In the genomic region with DNA sequence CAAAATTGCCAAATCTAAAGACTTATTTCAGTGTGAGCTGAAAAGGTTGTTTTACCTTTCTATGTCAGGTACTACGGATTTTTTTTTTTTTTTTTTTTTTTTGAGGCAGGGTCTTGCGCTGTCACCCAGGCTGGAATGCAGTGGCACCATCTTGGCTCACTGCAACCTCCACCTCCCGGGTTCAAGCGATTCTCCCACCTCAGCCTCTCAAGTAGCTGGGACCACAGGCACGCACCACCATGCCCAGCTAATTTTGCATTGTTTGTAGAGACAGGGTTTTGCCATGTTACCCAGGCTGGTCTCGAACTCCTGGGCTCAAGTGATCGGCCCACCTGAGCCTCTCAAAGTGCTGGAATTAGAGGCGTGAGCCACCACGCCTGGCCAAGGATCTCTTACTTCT, we compare ENCODE assay signal across 8 cellular contexts. TPM values are rescaled to one million over a fixed set of nuclear protein-coding genes. Genes with fewer than 3 reads are reported as not detected.
DNase-seq lines count a peak whose midpoint lies in the region; ATAC-seq, FAIRE-seq and TF ChIP-seq lines count a peak whose summit lies in the region.
"Not testable (repeated sequence)": the region's sequence is repeated elsewhere in the genome, so short reads cannot be mapped to it uniquely, and the experiment has no call there.

No MANE protein-coding gene starts in this region.

- peak overlapping the region; percentile 97 for H3K4me3 Mint-ChIP-seq in activated CD4-positive, alpha-beta T cell treated with anti-CD3 and anti-CD28 coated beads, Interleukin-2, amount 10 ng/mL, durations not matched to agents 24 days and 14 days
- H3K4me3 Mint-ChIP-seq in osteocyte (ENCODE audit: unreplicated experiment) = peak overlapping the region; percentile 99

- H3K9me3 ChIP-seq in A673 (ENCODE audit: low read depth, low read length, poor library complexity, severe bottlenecking); MG63; adipocyte (ENCODE audit: control insufficient read depth, low read length); endothelial cell of umbilical vein (replicated peaks; ENCODE audit: control insufficient read depth, insufficient read depth, low read length); HepG2 (ENCODE audit: low read length): not testable (repeated sequence)

- POLR2A ChIA-PET in A673 (lab: Charles Lee; ENCODE audit: low non-redundant PET); endothelial cell of umbilical vein (lab: Charles Lee): not testable (repeated sequence)
- POLR2A ChIA-PET in HepG2 (lab: Yijun Ruan, JAX) = interaction anchor here (0.9 to 3.2 kb wide), 2 partner anchors 15 to 17 kb away, joined by 3 to 28 read pairs; partner anchors contain the start of gene FBXO5

- H3K4me1 ChIP-seq in A673 (ENCODE audit: insufficient read depth, low read length, poor library complexity, severe bottlenecking) = peaks cover 14% of the 10 kb centered on the region
- peaks cover 26% of the 10 kb centered on the region for H3K4me1 ChIP-seq in adipocyte (ENCODE audit: control insufficient read depth, insufficient read depth, low read length)
- H3K4me1 ChIP-seq in endothelial cell of umbilical vein (ENCODE audit: control insufficient read depth, extremely low read depth, insufficient read depth, low read length) = peaks cover 22% of the 10 kb centered on the region
- H3K4me1 ChIP-seq in HepG2 (ENCODE audit: insufficient read depth, low read length) = peaks cover 33% of the 10 kb centered on the region

- H3K79me2 ChIP-seq in endothelial cell of umbilical vein (ENCODE audit: control insufficient read depth, insufficient read depth, low read length) (peaks cover 58% of the 10 kb centered on the region), HepG2 (ENCODE audit: insufficient read depth, low read length) (peaks cover 58% of the 10 kb centered on the region)

- peaks cover 44% of the 10 kb centered on the region for H3K36me3 Mint-ChIP-seq in activated CD4-positive, alpha-beta T cell treated with anti-CD3 and anti-CD28 coated beads, Interleukin-2, amount 10 ng/mL, durations not matched to agents 24 days and 14 days (ENCODE audit: low read depth)
- H3K36me3 Mint-ChIP-seq in osteocyte (ENCODE audit: unreplicated experiment) = peaks cover 18% of the 10 kb centered on the region

- H3K9ac ChIP-seq in adipocyte (ENCODE audit: low read length); endothelial cell of umbilical vein (replicated peaks; ENCODE audit: extremely low read depth, insufficient read depth, low read length): not testable (repeated sequence)
- H3K9ac ChIP-seq in HepG2 (ENCODE audit: insufficient read depth, low read depth, low read length) = peak overlapping the region; percentile 93; the same call in 1 of the 2 replicates

- dilution Hi-C loops in endothelial cell of umbilical vein (cut with MboI; ENCODE audit: extremely low pct_ligation_motif_present, low sequenced_read_pairs) = not testable (repeated sequence)

- FAIRE-seq in endothelial cell of umbilical vein (lab: Jason Lieb, UNC); HepG2 (lab: Jason Lieb, UNC): not testable (repeated sequence)

- H3K27me3 Mint-ChIP-seq in activated CD4-positive, alpha-beta T cell treated with anti-CD3 and anti-CD28 coated beads, Interleukin-2, amount 10 ng/mL, durations not matched to agents 24 days and 14 days; osteocyte (ENCODE audit: unreplicated experiment): not testable (repeated sequence)

- TF ChIP-seq RAD21 in HepG2 (CRISPR knock-in tag; IDR thresholded peaks at IDR 0.05) = not testable (repeated sequence)

- peaks cover 35% of the 10 kb centered on the region for H3K4me1 Mint-ChIP-seq in activated CD4-positive, alpha-beta T cell treated with anti-CD3 and anti-CD28 coated beads, Interleukin-2, amount 10 ng/mL, durations not matched to agents 24 days and 14 days
- peaks cover 37% of the 10 kb centered on the region for H3K4me1 Mint-ChIP-seq in osteocyte (ENCODE audit: unreplicated experiment)

- H3K9me1 ChIP-seq in endothelial cell of umbilical vein (replicated peaks; ENCODE audit: control insufficient read depth, extremely low read depth, insufficient read depth, low read length) = not testable (repeated sequence)

- H3K4me3 ChIP-seq in A673 (ENCODE audit: low read depth, low read length, poor library complexity, severe bottlenecking) (peak overlapping the region; percentile 84), GM12864 (ENCODE audit: low read depth, low read length) (peak overlapping the region; percentile 98; the same call in 1 of the 2 replicates), MG63 (peak overlapping the region; percentile 87), adipocyte (ENCODE audit: low read length) (peak overlapping the region; percentile 97), endothelial cell of umbilical vein (replicated peaks in 1 of 3; ENCODE audit: insufficient read depth in 1 of 3, low read depth in 1 of 3, low read length in 3 of 3) (peak overlapping the region in 1 of 3 experiments; percentile 18), HepG2 (replicated peaks in 1 of 3; ENCODE audit: insufficient read depth in 1 of 3, low read depth in 2 of 3, low read length in 3 of 3) (peak overlapping the region; percentile 69 to 93 (median 92))

- not testable (repeated sequence) for TF ChIP-seq POLR2A in endothelial cell of umbilical vein (IDR thresholded peaks at IDR 0.05; ENCODE audit: low read depth, low read length); HepG2 (IDR thresholded peaks at IDR 0.05; ENCODE audit: insufficient read depth in 1 of 2, low read depth in 2 of 2, low read length in 2 of 2)

- H3K9me3 Mint-ChIP-seq in activated CD4-positive, alpha-beta T cell treated with anti-CD3 and anti-CD28 coated beads, Interleukin-2, amount 10 ng/mL, durations not matched to agents 24 days and 14 days; osteocyte (ENCODE audit: unreplicated experiment): not testable (repeated sequence)

- not testable (repeated sequence) for H4K20me1 ChIP-seq in endothelial cell of umbilical vein (replicated peaks; ENCODE audit: control insufficient read depth, extremely low read depth, insufficient read depth, low read length)
- H4K20me1 ChIP-seq in HepG2 (ENCODE audit: insufficient read depth, low read length) = peaks cover 20% of the 10 kb centered on the region

- H3K36me3 ChIP-seq in A673 (ENCODE audit: insufficient read depth, low read length, poor library complexity, severe bottlenecking) (peaks cover 23% of the 10 kb centered on the region), MG63 (peaks cover 38% of the 10 kb centered on the region), adipocyte (ENCODE audit: control insufficient read depth, insufficient read depth, low read length, severe bottlenecking) (peaks cover 23% of the 10 kb centered on the region), HepG2 (replicated peaks in 1 of 2; ENCODE audit: control insufficient read depth in 1 of 2, insufficient read depth in 2 of 2, low read length in 2 of 2) (peaks cover 6 to 20% of the 10 kb centered on the region in 2 experiments)
- H3K36me3 ChIP-seq in endothelial cell of umbilical vein (ENCODE audit: control insufficient read depth in 2 of 2, extremely low read depth in 1 of 2, insufficient read depth in 2 of 2, low read length in 2 of 2) = not testable (repeated sequence)

- WGBS in HepG2 (ENCODE audit: low lambda C conversion rate) = 94% methylated on average over 9 of the region's 9 CpGs

- not testable (repeated sequence) for H3K27me3 ChIP-seq in A673 (replicated peaks; ENCODE audit: insufficient read depth, low read depth, low read length, poor library complexity); MG63; adipocyte (replicated peaks; ENCODE audit: control insufficient read depth, insufficient read depth, low read length); endothelial cell of umbilical vein (ENCODE audit: control insufficient read depth in 2 of 2, insufficient read depth in 2 of 2, low read length in 2 of 2); HepG2 (ENCODE audit: control insufficient read depth in 1 of 2, insufficient read depth in 2 of 2, low read length in 2 of 2)

- intact Hi-C loops in A673 (cut with micrococcal nuclease; ENCODE audit: unreplicated experiment); HepG2 (cut with micrococcal nuclease; ENCODE audit: unreplicated experiment): not testable (repeated sequence)
- intact Hi-C loops in activated CD4-positive, alpha-beta T cell treated with anti-CD3 and anti-CD28 coated beads, Interleukin-2, amount 10 ng/mL, durations not matched to agents 24 days and 14 days (cut with micrococcal nuclease) = loop anchor here (10.0 kb wide), 1 partner anchor 696 kb away; no protein-coding TSS in a partner anchor
- intact Hi-C loops in endothelial cell of umbilical vein (cut with micrococcal nuclease) = loop anchor here (10.0 kb wide), 1 partner anchor 696 kb away; no protein-coding TSS in a partner anchor

- not testable (repeated sequence) for H3K27ac Mint-ChIP-seq in activated CD4-positive, alpha-beta T cell treated with anti-CD3 and anti-CD28 coated beads, Interleukin-2, amount 10 ng/mL, durations not matched to agents 24 days and 14 days
- peak overlapping the region; percentile 38 for H3K27ac Mint-ChIP-seq in osteocyte (ENCODE audit: unreplicated experiment)

- H3K4me2 ChIP-seq in endothelial cell of umbilical vein (ENCODE audit: insufficient read depth, low read length) (peak overlapping the region; percentile 97), HepG2 (ENCODE audit: low read depth, low read length) (peak overlapping the region; percentile 91)

- H3K27ac ChIP-seq in A673 (ENCODE audit: low read depth, low read length, poor library complexity, severe bottlenecking); endothelial cell of umbilical vein (ENCODE audit: insufficient read depth, low read depth, low read length); HepG2 (ENCODE audit: extremely low read length, insufficient read depth, low read length): not testable (repeated sequence)

- TF ChIP-seq CTCF in A673 (conservative IDR thresholded peaks at IDR 0.05; ENCODE audit: low read depth, low read length); GM12864 (IDR thresholded peaks at IDR 0.05; ENCODE audit: low read depth, low read length, missing control alignments); endothelial cell of umbilical vein (IDR thresholded peaks at IDR 0.05; ENCODE audit: extremely low read depth in 1 of 2, insufficient read depth in 1 of 2, low read depth in 1 of 2, low read length in 2 of 2); HepG2 (CRISPR knock-in tag; IDR thresholded peaks at IDR 0.05); osteocyte (IDR thresholded peaks at IDR 0.05): not testable (repeated sequence)

- not testable (repeated sequence) for ATAC-seq in HepG2

- TF ChIP-seq EP300 in HepG2 (IDR thresholded peaks at IDR 0.05; ENCODE audit: low read depth in 2 of 2, low read length in 2 of 2); HepG2 (CRISPR knock-in tag; IDR thresholded peaks at IDR 0.05; ENCODE audit: borderline replicate concordance): not testable (repeated sequence)

- not testable (repeated sequence) for H2AFZ ChIP-seq in endothelial cell of umbilical vein (ENCODE audit: low read depth, low read length); HepG2 (ENCODE audit: low read length)

- not testable (repeated sequence) for BruUV-seq in A673 (replicated peaks; lab: Mats Ljungman, UMichigan); endothelial cell of umbilical vein (replicated peaks; lab: Mats Ljungman, UMichigan); HepG2 (replicated peaks; lab: Mats Ljungman, UMichigan)

- CTCF ChIA-PET in A673 (lab: Charles Lee); HepG2 (lab: Yijun Ruan, JAX; ENCODE audit: low intra/inter-chr PET ratio, low total read pairs): not testable (repeated sequence)
- CTCF ChIA-PET in endothelial cell of umbilical vein (lab: Charles Lee) = interaction anchor here (0.7 to 1.2 kb wide), 2 partner anchors 10 to 15 kb away, joined by 3 to 4 read pairs; no protein-coding TSS in a partner anchor

- in situ Hi-C loops in HepG2 (cut with HindIII; ENCODE audit: extremely low pct_ligation_motif_present, low pct_unique_long_range_greater_than_20kb) = not testable (repeated sequence)

- DNase-seq in A673 (ENCODE audit: low spot score); GM12864 (ENCODE audit: low read depth); MG63; activated CD4-positive, alpha-beta T cell treated with anti-CD3 and anti-CD28 coated beads, Interleukin-2, amount 10 ng/mL, durations not matched to agents 24 days and 14 days; adipocyte (ENCODE audit: low read depth); endothelial cell of umbilical vein (ENCODE audit: low read depth, low spot score); HepG2 (ENCODE audit: low spot score); osteocyte (ENCODE audit: extremely low spot score, unreplicated experiment): not testable (repeated sequence)

RNA-seq across cellular contexts. Expression of gene MTRF1L, which starts 1.7 kb away (rescaled TPM):
- total RNA-seq in A673 (2021) (25.2 and 30.9 TPM in 2 replicates), endothelial cell of umbilical vein (27.5 and 31.2 TPM in 2 replicates), HepG2 (2016; rRNA removed; fragmentation: Illumina TruSeq; extraction: Trizol) (28.7 and 32.4 TPM in 2 replicates), osteocyte (15.9 and 16.9 TPM in 2 replicates)
- 14.6 and 23.1 TPM in 2 replicates for total RNA-seq in MG63 (2014; rRNA removed; shearing (Covaris generic); ENCODE audit: low replicate concordance)
- 20.6 and 21.3 TPM in 2 replicates for total RNA-seq in activated CD4-positive, alpha-beta T cell treated with anti-CD3 and anti-CD28 coated beads, Interleukin-2, amount 10 ng/mL, durations not matched to agents 24 days and 14 days
- polyA plus RNA-seq in endothelial cell of umbilical vein (5.2 and 6.2 TPM in 2 replicates), HepG2 (2011; rRNA removed) (15.5 and 17.6 TPM in 2 replicates)
- 8.3 and 9.1 TPM in 2 replicates for polyA plus RNA-seq in endothelial cell of umbilical vein (2011; cell fraction: cytosol; rRNA removed)
- polyA plus RNA-seq in endothelial cell of umbilical vein (2011; cell fraction: nucleus; rRNA removed) = 20.5 and 32.0 TPM in 2 replicates
- polyA plus RNA-seq in endothelial cell of umbilical vein (2012) = 9.5 and 19.1 TPM in 2 replicates
- 10.5 and 10.9 TPM in 2 replicates for polyA minus RNA-seq in endothelial cell of umbilical vein
- polyA minus RNA-seq in endothelial cell of umbilical vein (2011; cell fraction: cytosol; rRNA and poly(A)+ RNA removed) = 8.8 TPM
- 39.7 and 47.9 TPM in 2 replicates for polyA minus RNA-seq in endothelial cell of umbilical vein (2011; cell fraction: nucleus; rRNA and poly(A)+ RNA removed)
- 25.5 and 28.3 TPM in 2 replicates for total RNA-seq in HepG2 (2016; cell fraction: cytosol; rRNA removed; fragmentation: Illumina TruSeq; extraction: Trizol; ENCODE audit: low read depth)
- 29.1 and 32.6 TPM in 2 replicates for total RNA-seq in HepG2 (2016; cell fraction: insoluble cytoplasmic fraction; rRNA removed; fragmentation: Illumina TruSeq; extraction: Trizol)
- total RNA-seq in HepG2 (2016; cell fraction: membrane; rRNA removed; fragmentation: Illumina TruSeq; extraction: Trizol) = 49.7 and 58.0 TPM in 2 replicates
- 25.8 and 29.5 TPM in 2 replicates for total RNA-seq in HepG2 (2016; cell fraction: nucleus; rRNA removed; fragmentation: Illumina TruSeq; extraction: Trizol)
- 6.5 and 9.8 TPM in 2 replicates for polyA plus RNA-seq in HepG2 (2011; cell fraction: cytosol; rRNA removed)
- polyA plus RNA-seq in HepG2 (2011; cell fraction: nucleus; rRNA removed) = 10.9 and 13.2 TPM in 2 replicates
- polyA plus RNA-seq in HepG2 (2012) = 17.1 and 18.1 TPM in 2 replicates
- 40.7 and 44.7 TPM in 2 replicates for polyA plus RNA-seq in HepG2 (2016; cell fraction: cytosol; fragmentation: Illumina TruSeq; extraction: Trizol; ENCODE audit: low read depth)
- polyA plus RNA-seq in HepG2 (2016; cell fraction: insoluble cytoplasmic fraction; fragmentation: Illumina TruSeq; extraction: Trizol; ENCODE audit: low read depth) = 34.0 and 37.3 TPM in 2 replicates
- 52.3 and 64.3 TPM in 2 replicates for polyA plus RNA-seq in HepG2 (2016; cell fraction: membrane; fragmentation: Illumina TruSeq; extraction: Trizol; ENCODE audit: low read depth)
- polyA plus RNA-seq in HepG2 (2016; cell fraction: nucleus; fragmentation: Illumina TruSeq; extraction: Trizol; ENCODE audit: insufficient read depth, low read depth) = 26.9 and 27.4 TPM in 2 replicates
- polyA minus RNA-seq in HepG2 (2011; rRNA and poly(A)+ RNA removed; ENCODE audit: low replicate concordance) = 7.1 and 8.9 TPM in 2 replicates
- polyA minus RNA-seq in HepG2 (2011; cell fraction: cytosol; rRNA and poly(A)+ RNA removed) = 9.5 and 9.7 TPM in 2 replicates
- polyA minus RNA-seq in HepG2 (2011; cell fraction: nucleus; rRNA and poly(A)+ RNA removed) = 72.9 and 92.7 TPM in 2 replicates

RNA-seq across cellular contexts. Expression of gene FBXO5, which starts 17.9 kb away (rescaled TPM):
- total RNA-seq in A673 (2021) (62.4 and 67.9 TPM in 2 replicates), endothelial cell of umbilical vein (27.1 and 28.1 TPM in 2 replicates), HepG2 (2016; rRNA removed; fragmentation: Illumina TruSeq; extraction: Trizol) (41.5 and 53.4 TPM in 2 replicates), osteocyte (8.6 and 8.9 TPM in 2 replicates)
- total RNA-seq in MG63 (2014; rRNA removed; shearing (Covaris generic); ENCODE audit: low replicate concordance) = 24.3 and 29.2 TPM in 2 replicates
- 34.9 and 36.4 TPM in 2 replicates for total RNA-seq in activated CD4-positive, alpha-beta T cell treated with anti-CD3 and anti-CD28 coated beads, Interleukin-2, amount 10 ng/mL, durations not matched to agents 24 days and 14 days
- polyA plus RNA-seq in endothelial cell of umbilical vein (5.4 and 6.1 TPM in 2 replicates), HepG2 (2011; rRNA removed) (9.5 and 15.8 TPM in 2 replicates)
- 13.4 and 13.9 TPM in 2 replicates for polyA plus RNA-seq in endothelial cell of umbilical vein (2011; cell fraction: cytosol; rRNA removed)
- polyA plus RNA-seq in endothelial cell of umbilical vein (2011; cell fraction: nucleus; rRNA removed) = 13.0 and 17.5 TPM in 2 replicates
- 6.4 and 15.2 TPM in 2 replicates for polyA plus RNA-seq in endothelial cell of umbilical vein (2012)
- polyA minus RNA-seq in endothelial cell of umbilical vein = 4.0 and 4.8 TPM in 2 replicates
- 13.0 TPM for polyA minus RNA-seq in endothelial cell of umbilical vein (2011; cell fraction: cytosol; rRNA and poly(A)+ RNA removed)
- 8.8 and 12.2 TPM in 2 replicates for polyA minus RNA-seq in endothelial cell of umbilical vein (2011; cell fraction: nucleus; rRNA and poly(A)+ RNA removed)
- total RNA-seq in HepG2 (2016; cell fraction: cytosol; rRNA removed; fragmentation: Illumina TruSeq; extraction: Trizol; ENCODE audit: low read depth) = 12.2 and 13.1 TPM in 2 replicates
- 41.0 and 52.6 TPM in 2 replicates for total RNA-seq in HepG2 (2016; cell fraction: insoluble cytoplasmic fraction; rRNA removed; fragmentation: Illumina TruSeq; extraction: Trizol)
- 26.8 and 32.5 TPM in 2 replicates for total RNA-seq in HepG2 (2016; cell fraction: membrane; rRNA removed; fragmentation: Illumina TruSeq; extraction: Trizol)
- total RNA-seq in HepG2 (2016; cell fraction: nucleus; rRNA removed; fragmentation: Illumina TruSeq; extraction: Trizol) = 33.7 and 33.8 TPM in 2 replicates
- 7.8 and 8.3 TPM in 2 replicates for polyA plus RNA-seq in HepG2 (2011; cell fraction: cytosol; rRNA removed)
- 8.9 and 9.3 TPM in 2 replicates for polyA plus RNA-seq in HepG2 (2011; cell fraction: nucleus; rRNA removed)
- polyA plus RNA-seq in HepG2 (2012) = 9.9 and 16.2 TPM in 2 replicates
- polyA plus RNA-seq in HepG2 (2016; cell fraction: cytosol; fragmentation: Illumina TruSeq; extraction: Trizol; ENCODE audit: low read depth) = 2.0 and 2.6 TPM in 2 replicates
- polyA plus RNA-seq in HepG2 (2016; cell fraction: insoluble cytoplasmic fraction; fragmentation: Illumina TruSeq; extraction: Trizol; ENCODE audit: low read depth) = 50.6 and 54.8 TPM in 2 replicates
- polyA plus RNA-seq in HepG2 (2016; cell fraction: membrane; fragmentation: Illumina TruSeq; extraction: Trizol; ENCODE audit: low read depth) = 6.0 and 7.7 TPM in 2 replicates
- 51.9 and 52.2 TPM in 2 replicates for polyA plus RNA-seq in HepG2 (2016; cell fraction: nucleus; fragmentation: Illumina TruSeq; extraction: Trizol; ENCODE audit: insufficient read depth, low read depth)
- 2.0 and 4.4 TPM in 2 replicates for polyA minus RNA-seq in HepG2 (2011; rRNA and poly(A)+ RNA removed; ENCODE audit: low replicate concordance)
- polyA minus RNA-seq in HepG2 (2011; cell fraction: cytosol; rRNA and poly(A)+ RNA removed) = 7.6 and 9.1 TPM in 2 replicates
- 24.9 and 29.1 TPM in 2 replicates for polyA minus RNA-seq in HepG2 (2011; cell fraction: nucleus; rRNA and poly(A)+ RNA removed)
